ENCODE assay signal across 1 cellular context in genomic region chr2:20635698-20636584, GRCh38.
TF ChIP-seq lines count a peak whose summit lies in the region.

No MANE protein-coding gene starts in this region.

TF ChIP-seq in A549, 52 proteins besides CTCF, POLR2A, EP300 and RAD21 (continued from another document):
- TF ChIP-seq, protein P1, sequence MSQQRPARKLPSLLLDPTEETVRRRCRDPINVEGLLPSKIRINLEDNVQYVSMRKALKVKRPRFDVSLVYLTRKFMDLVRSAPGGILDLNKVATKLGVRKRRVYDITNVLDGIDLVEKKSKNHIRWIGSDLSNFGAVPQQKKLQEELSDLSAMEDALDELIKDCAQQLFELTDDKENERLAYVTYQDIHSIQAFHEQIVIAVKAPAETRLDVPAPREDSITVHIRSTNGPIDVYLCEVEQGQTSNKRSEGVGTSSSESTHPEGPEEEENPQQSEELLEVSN (IDR thresholded peaks at IDR 0.05; ENCODE audit: borderline replicate concordance, low read depth) = no peak
- TF ChIP-seq CHD2 (IDR thresholded peaks at IDR 0.05; ENCODE audit: low read length, partially characterized antibody) = no peak
